ENCODE assay signal across 25 cellular contexts in the genomic region with DNA sequence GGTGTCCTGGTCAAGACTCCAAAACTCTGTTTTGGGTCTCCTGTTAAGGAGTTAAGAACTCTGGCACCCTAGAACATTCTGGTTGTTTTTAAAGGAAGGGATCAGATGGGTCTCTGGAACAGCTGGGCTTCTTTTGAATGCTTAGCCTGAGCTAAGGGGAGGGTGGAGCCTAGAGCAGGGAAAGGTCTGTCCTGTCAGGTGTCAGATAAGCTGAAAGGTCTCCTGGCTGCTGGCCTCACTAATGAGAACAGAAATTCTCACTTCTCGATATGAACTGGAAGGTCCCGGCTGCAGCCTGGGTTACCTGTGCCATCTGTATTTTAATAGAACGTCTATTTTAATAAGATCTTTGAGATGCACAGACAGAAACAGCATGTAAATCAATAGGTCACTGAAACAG.
DNase-seq lines count a peak whose midpoint lies in the region; ATAC-seq and TF ChIP-seq lines count a peak whose summit lies in the region.
"Had no signal": no experiment of that assay in that cellular context is flagged by ENCODE, and none has a peak within 500 bp of the region (broad histone marks: within the 10 kb centered on the region; RNA-seq: fewer than 3 reads in every experiment).

No MANE protein-coding gene starts in this region.

- H2AFZ ChIP-seq in OCI-LY3 (ENCODE audit: low read depth, low read length), result no peak overlapping the region
- H2AFZ ChIP-seq: PC-9 had no signal

- peak overlapping the region; percentile 29; the same call in 1 of the 2 replicates for H3K9ac ChIP-seq in OCI-LY3 (ENCODE audit: low read length)
- H3K9ac ChIP-seq: SK-N-SH had no signal

- H3K27me3 ChIP-seq in left ventricle myocardium inferior (ENCODE audit: low read depth), result no peaks in the 10 kb centered on the region
- no peaks in the 10 kb centered on the region for H3K27me3 ChIP-seq in heart right ventricle
- H3K27me3 ChIP-seq in OCI-LY3 (ENCODE audit: low read depth, low read length), result peaks cover 9% of the 10 kb centered on the region
- H3K27me3 ChIP-seq: MG63 had no signal

- no peaks in the 10 kb centered on the region for H3K79me2 ChIP-seq in OCI-LY3 (ENCODE audit: low read length)

- 44 to 63% methylated on average over 3 of the region's 3 CpGs for WGBS in heart right ventricle, 2 donors

- no peak overlapping the region for H3K4me3 ChIP-seq in left ventricle myocardium inferior
- no peak overlapping the region for H3K4me3 ChIP-seq in heart right ventricle
- H3K4me3 ChIP-seq in OCI-LY3 (ENCODE audit: low read length), result peak overlapping the region; percentile 59
- H3K4me3 ChIP-seq in mucosa of descending colon, result no peak overlapping the region
- H3K4me3 ChIP-seq: A549, K562, MG63, PC-9 had no signal

- no peak for DNase-seq in left ventricle myocardium inferior
- no peak for DNase-seq in heart right ventricle
- no peak for DNase-seq in mucosa of descending colon
- no peak for DNase-seq in mesothelial cell of epicardium (ENCODE audit: low spot score in 2 of 2, unreplicated experiment in 2 of 2)
- DNase-seq: EL, GF-D8, MG63, NCI-H1417 treated with DMSO at 0.1 percent for 48 hours, NCI-H187, NCI-H2107, NCI-H345, NCI-H774, PC-9, SIG-M5, SK-N-SH had no signal

- H3K27ac Mint-ChIP-seq in mesothelial cell of epicardium, result no peak overlapping the region
- H3K27ac Mint-ChIP-seq: B cell had no signal

- H3K27ac ChIP-seq in left ventricle myocardium inferior (replicated peaks) (peak overlapping the region; percentile 30), heart right ventricle (no peak overlapping the region), OCI-LY3 (ENCODE audit: low read length) (peak overlapping the region; percentile 60)
- H3K27ac ChIP-seq: A549, HL-60, PC-9, RWPE1 had no signal

- intact Hi-C loops in left ventricle myocardium inferior (cut with micrococcal nuclease), result no loop called here
- intact Hi-C loops in heart right ventricle (cut with DNase I), result no loop called here
- intact Hi-C loops in mucosa of descending colon (cut with DNase I, micrococcal nuclease), result no loop called here

- no peak overlapping the region for H3K4me3 Mint-ChIP-seq in mesothelial cell of epicardium
- H3K4me3 Mint-ChIP-seq: B cell, CD14-positive monocyte had no signal

- peak overlapping the region; percentile 94 for H3K4me2 ChIP-seq in OCI-LY3 (ENCODE audit: low read length)
- H3K4me2 ChIP-seq: A549, PC-9, SK-N-SH had no signal

- peaks cover 5% of the 10 kb centered on the region for H3K4me1 Mint-ChIP-seq in mesothelial cell of epicardium
- H3K4me1 Mint-ChIP-seq: B cell had no signal

- peaks cover 52% of the 10 kb centered on the region for H3K4me1 ChIP-seq in left ventricle myocardium inferior
- H3K4me1 ChIP-seq in heart right ventricle, result peaks cover 0 to 52% (median 7%) of the 10 kb centered on the region in 9 donors
- H3K4me1 ChIP-seq in OCI-LY3 (ENCODE audit: low read length), result peaks cover 23% of the 10 kb centered on the region
- no peaks in the 10 kb centered on the region for H3K4me1 ChIP-seq in mucosa of descending colon (ENCODE audit: low read depth)

- TF ChIP-seq CTCF in left ventricle myocardium inferior (IDR thresholded peaks at IDR 0.05; ENCODE audit: borderline replicate concordance) (no peak), heart right ventricle (IDR thresholded peaks at IDR 0.05) (no peak), OCI-LY3 (IDR thresholded peaks at IDR 0.05; ENCODE audit: low read depth, low read length) (no peak), mucosa of descending colon (IDR thresholded peaks at IDR 0.05) (no peak), mesothelial cell of epicardium (IDR thresholded peaks at IDR 0.05; ENCODE audit: unreplicated experiment) (no peak)

- no peaks in the 10 kb centered on the region for H3K36me3 Mint-ChIP-seq in mesothelial cell of epicardium

- no peaks in the 10 kb centered on the region for H3K36me3 ChIP-seq in left ventricle myocardium inferior
- H3K36me3 ChIP-seq in heart right ventricle, result no peaks in the 10 kb centered on the region
- no peaks in the 10 kb centered on the region for H3K36me3 ChIP-seq in OCI-LY3 (replicated peaks; ENCODE audit: low read depth, low read length)
- H3K36me3 ChIP-seq in mucosa of descending colon (ENCODE audit: low read depth), result no peaks in the 10 kb centered on the region
- H3K36me3 ChIP-seq: MG63 had no signal

- no peaks in the 10 kb centered on the region for H3K9me3 Mint-ChIP-seq in mesothelial cell of epicardium
- H3K9me3 Mint-ChIP-seq: CD14-positive monocyte had no signal

- ATAC-seq in heart right ventricle (no peak), mucosa of descending colon (peak; percentile 37), HG03159 (IDR thresholded peaks at IDR 0.05; ENCODE audit: unreplicated experiment) (no peak), HG02973 (IDR thresholded peaks at IDR 0.05; ENCODE audit: unreplicated experiment) (no peak)
- ATAC-seq: A549, HepG2, K562 had no signal

- no peaks in the 10 kb centered on the region for H3K27me3 Mint-ChIP-seq in mesothelial cell of epicardium (ENCODE audit: low read depth)
- H3K27me3 Mint-ChIP-seq: B cell had no signal

- H3K9me3 ChIP-seq in left ventricle myocardium inferior (replicated peaks) (no peaks in the 10 kb centered on the region), heart right ventricle (no peaks in the 10 kb centered on the region), OCI-LY3 (ENCODE audit: insufficient read depth, low read length) (no peaks in the 10 kb centered on the region), mucosa of descending colon (no peaks in the 10 kb centered on the region)
- H3K9me3 ChIP-seq: A549, MG63, SK-N-SH had no signal

- H4K20me1 ChIP-seq in OCI-LY3 (ENCODE audit: insufficient read depth, low read length), result no peaks in the 10 kb centered on the region

Comparison
In these comparisons a context has a peak if more than half of its experiments do, and no peak if none do; other contexts are left out.
1. H3K27ac ChIP-seq: peak in left ventricle myocardium inferior (single experiment) and OCI-LY3 (single experiment); none in heart right ventricle (0 of 10).